Comparison of ENCODE assay signal across 8 cellular contexts in the genomic region with DNA sequence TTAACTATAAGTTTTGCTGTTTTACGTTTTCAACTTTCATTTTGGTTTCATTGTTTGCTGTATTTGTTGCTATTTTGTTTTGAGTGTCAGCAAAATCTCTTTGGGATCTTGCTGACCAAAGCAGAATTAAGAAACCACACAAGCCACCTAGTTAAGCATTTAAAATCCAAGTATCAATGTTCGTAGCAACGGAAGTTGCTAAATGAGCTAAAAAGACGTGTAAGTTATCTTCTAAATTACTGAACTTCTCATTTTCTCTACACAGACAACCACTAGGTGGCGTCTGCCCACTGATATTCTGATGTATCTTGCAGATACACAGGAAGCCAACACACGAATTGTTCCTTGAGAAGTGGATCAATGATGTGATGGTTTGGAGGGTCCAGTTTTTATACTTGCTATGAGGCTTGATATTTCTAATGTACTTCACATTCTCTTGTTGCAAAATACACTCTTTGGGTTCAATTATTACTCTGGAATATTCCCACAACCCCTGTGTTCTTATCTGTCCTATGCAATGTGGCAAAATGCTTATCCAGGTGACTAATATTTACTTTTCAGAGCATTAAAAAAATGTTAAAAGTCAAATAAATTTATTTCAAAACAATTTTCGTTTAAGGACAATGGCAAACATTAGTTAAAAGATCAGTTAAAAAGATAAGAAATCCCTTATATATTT.
DNase-seq lines count a peak whose midpoint lies in the region; ATAC-seq and TF ChIP-seq lines count a peak whose summit lies in the region.

No MANE protein-coding gene starts in this region.

- TF ChIP-seq CTCF in WTC11 (IDR thresholded peaks at IDR 0.05) (peak; percentile 61), foreskin fibroblast (IDR thresholded peaks at IDR 0.05; ENCODE audit: low read depth, low read length) (peak; percentile 64)

- peak; percentile 70 for ATAC-seq in GM18520 (IDR thresholded peaks at IDR 0.05; ENCODE audit: unreplicated experiment)
- peak; percentile 82 for ATAC-seq in HG03025 (IDR thresholded peaks at IDR 0.05; ENCODE audit: low FRiP score, unreplicated experiment)
- peak; percentile 56; the same call in 1 of the 2 replicates for ATAC-seq in WTC11

- H3K4me3 Mint-ChIP-seq in WTC11 = no peak overlapping the region

- no peak overlapping the region for H3K4me3 ChIP-seq in foreskin fibroblast (ENCODE audit: low read depth in 1 of 2, low read length in 2 of 2)

- H3K4me1 Mint-ChIP-seq in WTC11 = 0 out of 2 replicates have a peak, but pooled peaks cover 3% of the 10 kb centered on the region

- CTCF ChIA-PET in WTC11 (lab: Charles Lee) = interaction anchor here (0.6 to 1.4 kb wide), 17 partner anchors 9 to 426 kb away, joined by 3 to 15 read pairs (median 3); no protein-coding TSS in a partner anchor

- peaks cover 24% of the 10 kb centered on the region for H3K9me3 Mint-ChIP-seq in WTC11

- H3K27ac Mint-ChIP-seq in WTC11 = no peak overlapping the region

- DNase-seq in COLO668 (lab: John Stamatoyannopoulos, UW; ENCODE audit: unreplicated experiment) (peak; percentile 38), NCI-H1694 (lab: John Stamatoyannopoulos, UW) (peak; percentile 60), WTC11 (ENCODE audit: low spot score) (peak; percentile 67), foreskin fibroblast (peak in 1 of 2 donors; percentile 3), pons (ENCODE audit: low spot score) (peak; percentile 82)
- no peak for DNase-seq in effector CD4-positive, alpha-beta T cell

- POLR2A ChIA-PET in WTC11 (lab: Charles Lee) = no interaction called here

- no peaks in the 10 kb centered on the region for H3K27me3 Mint-ChIP-seq in WTC11 (ENCODE audit: low read depth)

- H3K36me3 Mint-ChIP-seq in WTC11 = peaks cover 12% of the 10 kb centered on the region

TF ChIP-seq in WTC11, 78 proteins besides CTCF, POLR2A, EP300 and RAD21:
- TF ChIP-seq ZNF219 (CRISPR knock-in tag; IDR thresholded peaks at IDR 0.05; ENCODE audit: borderline replicate concordance) (no peak), JUN (CRISPR knock-in tag; IDR thresholded peaks at IDR 0.05) (no peak), ZNF671 (CRISPR knock-in tag; IDR thresholded peaks at IDR 0.05) (no peak), FOXJ3 (CRISPR knock-in tag; IDR thresholded peaks at IDR 0.05; ENCODE audit: borderline replicate concordance) (no peak), EMX1 (CRISPR knock-in tag; IDR thresholded peaks at IDR 0.05) (no peak), MYBL2 (CRISPR knock-in tag; IDR thresholded peaks at IDR 0.05) (no peak)
- TF ChIP-seq, protein P1, sequence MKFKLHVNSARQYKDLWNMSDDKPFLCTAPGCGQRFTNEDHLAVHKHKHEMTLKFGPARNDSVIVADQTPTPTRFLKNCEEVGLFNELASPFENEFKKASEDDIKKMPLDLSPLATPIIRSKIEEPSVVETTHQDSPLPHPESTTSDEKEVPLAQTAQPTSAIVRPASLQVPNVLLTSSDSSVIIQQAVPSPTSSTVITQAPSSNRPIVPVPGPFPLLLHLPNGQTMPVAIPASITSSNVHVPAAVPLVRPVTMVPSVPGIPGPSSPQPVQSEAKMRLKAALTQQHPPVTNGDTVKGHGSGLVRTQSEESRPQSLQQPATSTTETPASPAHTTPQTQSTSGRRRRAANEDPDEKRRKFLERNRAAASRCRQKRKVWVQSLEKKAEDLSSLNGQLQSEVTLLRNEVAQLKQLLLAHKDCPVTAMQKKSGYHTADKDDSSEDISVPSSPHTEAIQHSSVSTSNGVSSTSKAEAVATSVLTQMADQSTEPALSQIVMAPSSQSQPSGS (CRISPR knock-in tag; IDR thresholded peaks at IDR 0.05; ENCODE audit: borderline replicate concordance, low read depth) = no peak
- TF ChIP-seq, protein P2, sequence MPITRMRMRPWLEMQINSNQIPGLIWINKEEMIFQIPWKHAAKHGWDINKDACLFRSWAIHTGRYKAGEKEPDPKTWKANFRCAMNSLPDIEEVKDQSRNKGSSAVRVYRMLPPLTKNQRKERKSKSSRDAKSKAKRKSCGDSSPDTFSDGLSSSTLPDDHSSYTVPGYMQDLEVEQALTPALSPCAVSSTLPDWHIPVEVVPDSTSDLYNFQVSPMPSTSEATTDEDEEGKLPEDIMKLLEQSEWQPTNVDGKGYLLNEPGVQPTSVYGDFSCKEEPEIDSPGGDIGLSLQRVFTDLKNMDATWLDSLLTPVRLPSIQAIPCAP (CRISPR knock-in tag; IDR thresholded peaks at IDR 0.05) = no peak
- TF ChIP-seq, protein P3, sequence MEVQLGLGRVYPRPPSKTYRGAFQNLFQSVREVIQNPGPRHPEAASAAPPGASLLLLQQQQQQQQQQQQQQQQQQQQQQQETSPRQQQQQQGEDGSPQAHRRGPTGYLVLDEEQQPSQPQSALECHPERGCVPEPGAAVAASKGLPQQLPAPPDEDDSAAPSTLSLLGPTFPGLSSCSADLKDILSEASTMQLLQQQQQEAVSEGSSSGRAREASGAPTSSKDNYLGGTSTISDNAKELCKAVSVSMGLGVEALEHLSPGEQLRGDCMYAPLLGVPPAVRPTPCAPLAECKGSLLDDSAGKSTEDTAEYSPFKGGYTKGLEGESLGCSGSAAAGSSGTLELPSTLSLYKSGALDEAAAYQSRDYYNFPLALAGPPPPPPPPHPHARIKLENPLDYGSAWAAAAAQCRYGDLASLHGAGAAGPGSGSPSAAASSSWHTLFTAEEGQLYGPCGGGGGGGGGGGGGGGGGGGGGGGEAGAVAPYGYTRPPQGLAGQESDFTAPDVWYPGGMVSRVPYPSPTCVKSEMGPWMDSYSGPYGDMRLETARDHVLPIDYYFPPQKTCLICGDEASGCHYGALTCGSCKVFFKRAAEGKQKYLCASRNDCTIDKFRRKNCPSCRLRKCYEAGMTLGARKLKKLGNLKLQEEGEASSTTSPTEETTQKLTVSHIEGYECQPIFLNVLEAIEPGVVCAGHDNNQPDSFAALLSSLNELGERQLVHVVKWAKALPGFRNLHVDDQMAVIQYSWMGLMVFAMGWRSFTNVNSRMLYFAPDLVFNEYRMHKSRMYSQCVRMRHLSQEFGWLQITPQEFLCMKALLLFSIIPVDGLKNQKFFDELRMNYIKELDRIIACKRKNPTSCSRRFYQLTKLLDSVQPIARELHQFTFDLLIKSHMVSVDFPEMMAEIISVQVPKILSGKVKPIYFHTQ (CRISPR knock-in tag; IDR thresholded peaks at IDR 0.05) = no peak
- TF ChIP-seq, protein P4, sequence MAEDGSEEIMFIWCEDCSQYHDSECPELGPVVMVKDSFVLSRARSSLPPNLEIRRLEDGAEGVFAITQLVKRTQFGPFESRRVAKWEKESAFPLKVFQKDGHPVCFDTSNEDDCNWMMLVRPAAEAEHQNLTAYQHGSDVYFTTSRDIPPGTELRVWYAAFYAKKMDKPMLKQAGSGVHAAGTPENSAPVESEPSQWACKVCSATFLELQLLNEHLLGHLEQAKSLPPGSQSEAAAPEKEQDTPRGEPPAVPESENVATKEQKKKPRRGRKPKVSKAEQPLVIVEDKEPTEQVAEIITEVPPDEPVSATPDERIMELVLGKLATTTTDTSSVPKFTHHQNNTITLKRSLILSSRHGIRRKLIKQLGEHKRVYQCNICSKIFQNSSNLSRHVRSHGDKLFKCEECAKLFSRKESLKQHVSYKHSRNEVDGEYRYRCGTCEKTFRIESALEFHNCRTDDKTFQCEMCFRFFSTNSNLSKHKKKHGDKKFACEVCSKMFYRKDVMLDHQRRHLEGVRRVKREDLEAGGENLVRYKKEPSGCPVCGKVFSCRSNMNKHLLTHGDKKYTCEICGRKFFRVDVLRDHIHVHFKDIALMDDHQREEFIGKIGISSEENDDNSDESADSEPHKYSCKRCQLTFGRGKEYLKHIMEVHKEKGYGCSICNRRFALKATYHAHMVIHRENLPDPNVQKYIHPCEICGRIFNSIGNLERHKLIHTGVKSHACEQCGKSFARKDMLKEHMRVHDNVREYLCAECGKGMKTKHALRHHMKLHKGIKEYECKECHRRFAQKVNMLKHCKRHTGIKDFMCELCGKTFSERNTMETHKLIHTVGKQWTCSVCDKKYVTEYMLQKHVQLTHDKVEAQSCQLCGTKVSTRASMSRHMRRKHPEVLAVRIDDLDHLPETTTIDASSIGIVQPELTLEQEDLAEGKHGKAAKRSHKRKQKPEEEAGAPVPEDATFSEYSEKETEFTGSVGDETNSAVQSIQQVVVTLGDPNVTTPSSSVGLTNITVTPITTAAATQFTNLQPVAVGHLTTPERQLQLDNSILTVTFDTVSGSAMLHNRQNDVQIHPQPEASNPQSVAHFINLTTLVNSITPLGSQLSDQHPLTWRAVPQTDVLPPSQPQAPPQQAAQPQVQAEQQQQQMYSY (CRISPR knock-in tag; IDR thresholded peaks at IDR 0.05) = no peak
- TF ChIP-seq, protein P5, sequence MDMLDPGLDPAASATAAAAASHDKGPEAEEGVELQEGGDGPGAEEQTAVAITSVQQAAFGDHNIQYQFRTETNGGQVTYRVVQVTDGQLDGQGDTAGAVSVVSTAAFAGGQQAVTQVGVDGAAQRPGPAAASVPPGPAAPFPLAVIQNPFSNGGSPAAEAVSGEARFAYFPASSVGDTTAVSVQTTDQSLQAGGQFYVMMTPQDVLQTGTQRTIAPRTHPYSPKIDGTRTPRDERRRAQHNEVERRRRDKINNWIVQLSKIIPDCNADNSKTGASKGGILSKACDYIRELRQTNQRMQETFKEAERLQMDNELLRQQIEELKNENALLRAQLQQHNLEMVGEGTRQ (CRISPR knock-in tag; IDR thresholded peaks at IDR 0.05) = no peak
